8 cellular contexts compared by ENCODE assay signal in the genomic region with DNA sequence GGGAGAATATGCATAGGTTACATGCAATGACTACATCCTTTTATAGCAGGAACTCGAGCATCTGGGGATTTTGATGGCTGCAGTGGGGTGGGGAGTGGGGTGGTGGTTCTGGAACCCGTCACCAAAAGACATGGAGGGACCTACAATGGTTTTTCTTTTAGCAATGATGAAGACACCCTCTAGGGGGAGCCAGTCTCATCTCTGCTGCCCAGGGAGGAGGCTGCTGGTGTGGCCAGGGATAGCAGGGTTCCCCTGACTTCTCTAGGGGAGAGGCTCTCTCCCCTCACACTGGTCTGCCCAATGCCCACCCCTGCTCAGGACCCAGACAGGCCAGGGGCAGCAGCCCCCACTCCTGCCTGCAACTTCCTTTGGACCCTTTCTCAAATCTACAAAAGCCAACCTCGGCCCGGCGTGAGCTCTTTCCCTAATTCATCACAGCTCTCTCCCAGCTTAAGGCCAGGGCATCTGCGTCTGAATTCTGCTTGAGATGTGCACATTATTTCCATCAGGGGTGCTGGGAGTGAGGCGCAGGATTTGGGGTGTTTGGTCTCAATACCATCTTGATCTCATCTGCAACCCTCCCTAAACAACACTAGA.
DNase-seq lines count a peak whose midpoint lies in the region; ATAC-seq and TF ChIP-seq lines count a peak whose summit lies in the region.

No MANE protein-coding gene starts in this region.

- CTCF ChIA-PET in CD8-positive, alpha-beta T cell (lab: Charles Lee), result interaction anchor here (1.0 to 1.2 kb wide), 2 partner anchors 34 to 141 kb away, joined by 3 read pairs; no protein-coding TSS in a partner anchor

- POLR2A ChIA-PET in CD8-positive, alpha-beta T cell (lab: Charles Lee), result no interaction called here

- no peaks in the 10 kb centered on the region for H4K20me1 ChIP-seq in DOHH2 (ENCODE audit: control insufficient read depth, insufficient read depth, low read depth, low read length)
- peaks cover 20% of the 10 kb centered on the region for H4K20me1 ChIP-seq in neural progenitor cell (ENCODE audit: low read depth)

- H3K9me3 ChIP-seq in DOHH2 (ENCODE audit: control insufficient read depth, insufficient read depth, low read length), result no peaks in the 10 kb centered on the region
- no peaks in the 10 kb centered on the region for H3K9me3 ChIP-seq in neural progenitor cell (ENCODE audit: low read depth)
- H3K9me3 ChIP-seq in CD8-positive, alpha-beta T cell (ENCODE audit: low read length), result no peaks in the 10 kb centered on the region

- H3K4me3 Mint-ChIP-seq in neural progenitor cell, result no peak overlapping the region
- no peak overlapping the region for H3K4me3 Mint-ChIP-seq in CD8-positive, alpha-beta T cell

- H3K27me3 ChIP-seq in DOHH2 (ENCODE audit: control insufficient read depth, low read length), result no peaks in the 10 kb centered on the region
- no peaks in the 10 kb centered on the region for H3K27me3 ChIP-seq in neural progenitor cell
- no peaks in the 10 kb centered on the region for H3K27me3 ChIP-seq in CD8-positive, alpha-beta T cell (ENCODE audit: insufficient read depth, low read length)

- DNase-seq in RPMI8226, result peak; percentile 23
- DNase-seq in epidermal melanocyte (ENCODE audit: insufficient read length, low spot score), result peak; percentile 45
- peak; percentile 77 for DNase-seq in neural progenitor cell (ENCODE audit: low spot score)
- no peak for DNase-seq in CD8-positive, alpha-beta T cell
- no peak for DNase-seq in posterior vena cava (ENCODE audit: low spot score)

- H3K9ac ChIP-seq in neural progenitor cell, result no peak overlapping the region

- H3K4me2 ChIP-seq in DOHH2 (ENCODE audit: low read length) (no peak overlapping the region), neural progenitor cell (no peak overlapping the region)

- no peaks in the 10 kb centered on the region for H3K9me2 ChIP-seq in DOHH2 (replicated peaks; ENCODE audit: control insufficient read depth, low read length)

- no peaks in the 10 kb centered on the region for H3K79me2 ChIP-seq in DOHH2 (ENCODE audit: control insufficient read depth, low read length)
- peaks cover 48% of the 10 kb centered on the region for H3K79me2 ChIP-seq in neural progenitor cell (ENCODE audit: low read depth)

- peak overlapping the region; percentile 30 for H3K27ac Mint-ChIP-seq in neural progenitor cell
- no peak overlapping the region for H3K27ac Mint-ChIP-seq in CD8-positive, alpha-beta T cell

- peak; percentile 63 for TF ChIP-seq CTCF in DOHH2 (IDR thresholded peaks at IDR 0.05; ENCODE audit: low read depth, low read length, poor library complexity, severe bottlenecking)
- peak; percentile 79 for TF ChIP-seq CTCF in neural progenitor cell (IDR thresholded peaks at IDR 0.05)
- no peak for TF ChIP-seq CTCF in CD8-positive, alpha-beta T cell (IDR thresholded peaks at IDR 0.05)

- intact Hi-C loops in CD8-positive, alpha-beta T cell (cut with DNase I, micrococcal nuclease), result no loop called here
- intact Hi-C loops in posterior vena cava (cut with DNase I), result no loop called here

- H3K4me1 ChIP-seq in DOHH2 (ENCODE audit: control insufficient read depth, low read length), result no peaks in the 10 kb centered on the region
- H3K4me1 ChIP-seq in neural progenitor cell, result no peaks in the 10 kb centered on the region
- no peaks in the 10 kb centered on the region for H3K4me1 ChIP-seq in CD8-positive, alpha-beta T cell (ENCODE audit: insufficient read depth, low read length)

- H3K9me3 Mint-ChIP-seq in neural progenitor cell, result no peaks in the 10 kb centered on the region
- H3K9me3 Mint-ChIP-seq in CD8-positive, alpha-beta T cell, result no peaks in the 10 kb centered on the region

- H3K36me3 ChIP-seq in DOHH2 (ENCODE audit: control insufficient read depth, low read length) (no peaks in the 10 kb centered on the region), neural progenitor cell (peaks cover 12% of the 10 kb centered on the region)
- no peaks in the 10 kb centered on the region for H3K36me3 ChIP-seq in CD8-positive, alpha-beta T cell (ENCODE audit: insufficient read depth, low read length)

- peaks cover 6% of the 10 kb centered on the region for H3K27me3 Mint-ChIP-seq in neural progenitor cell (ENCODE audit: insufficient read depth, low read depth)
- H3K27me3 Mint-ChIP-seq in CD8-positive, alpha-beta T cell (ENCODE audit: low read depth), result peaks cover 5% of the 10 kb centered on the region

- H3K36me3 Mint-ChIP-seq in neural progenitor cell, result peaks cover 52% of the 10 kb centered on the region
- no peaks in the 10 kb centered on the region for H3K36me3 Mint-ChIP-seq in CD8-positive, alpha-beta T cell

- H3K27ac ChIP-seq in DOHH2 (ENCODE audit: low read depth, low read length), result no peak overlapping the region
- peak overlapping the region; percentile 7 for H3K27ac ChIP-seq in neural progenitor cell
- no peak overlapping the region for H3K27ac ChIP-seq in CD8-positive, alpha-beta T cell (ENCODE audit: low read depth, low read length)

- H3F3A ChIP-seq in DOHH2 (ENCODE audit: control insufficient read depth, insufficient read depth) (no peaks in the 10 kb centered on the region), neural progenitor cell (ENCODE audit: low read depth) (peaks cover 10% of the 10 kb centered on the region)

- H3K4me3 ChIP-seq in DOHH2 (ENCODE audit: low read length), result no peak overlapping the region
- H3K4me3 ChIP-seq in neural progenitor cell, result no peak overlapping the region
- H3K4me3 ChIP-seq in CD8-positive, alpha-beta T cell (ENCODE audit: low read depth, low read length), result no peak overlapping the region

- peaks cover 8% of the 10 kb centered on the region for H3K4me1 Mint-ChIP-seq in neural progenitor cell
- peaks cover 2% of the 10 kb centered on the region for H3K4me1 Mint-ChIP-seq in CD8-positive, alpha-beta T cell (ENCODE audit: low read depth)

- peak; percentile 86 for ATAC-seq in GM19452 (IDR thresholded peaks at IDR 0.05; ENCODE audit: unreplicated experiment)
- peak; percentile 79 for ATAC-seq in HG03571 (IDR thresholded peaks at IDR 0.05; ENCODE audit: unreplicated experiment)
- no peak for ATAC-seq in CD8-positive, alpha-beta T cell

- H2AFZ ChIP-seq in neural progenitor cell (replicated peaks), result no peak overlapping the region

Comparison
In these comparisons a context has a peak if more than half of its experiments do, and no peak if none do; other contexts are left out.
1. DNase-seq: peak in RPMI8226 (single experiment), epidermal melanocyte (single experiment) and neural progenitor cell (single experiment); none in CD8-positive, alpha-beta T cell (0 of 7) and posterior vena cava (single experiment).